In the genomic region with DNA sequence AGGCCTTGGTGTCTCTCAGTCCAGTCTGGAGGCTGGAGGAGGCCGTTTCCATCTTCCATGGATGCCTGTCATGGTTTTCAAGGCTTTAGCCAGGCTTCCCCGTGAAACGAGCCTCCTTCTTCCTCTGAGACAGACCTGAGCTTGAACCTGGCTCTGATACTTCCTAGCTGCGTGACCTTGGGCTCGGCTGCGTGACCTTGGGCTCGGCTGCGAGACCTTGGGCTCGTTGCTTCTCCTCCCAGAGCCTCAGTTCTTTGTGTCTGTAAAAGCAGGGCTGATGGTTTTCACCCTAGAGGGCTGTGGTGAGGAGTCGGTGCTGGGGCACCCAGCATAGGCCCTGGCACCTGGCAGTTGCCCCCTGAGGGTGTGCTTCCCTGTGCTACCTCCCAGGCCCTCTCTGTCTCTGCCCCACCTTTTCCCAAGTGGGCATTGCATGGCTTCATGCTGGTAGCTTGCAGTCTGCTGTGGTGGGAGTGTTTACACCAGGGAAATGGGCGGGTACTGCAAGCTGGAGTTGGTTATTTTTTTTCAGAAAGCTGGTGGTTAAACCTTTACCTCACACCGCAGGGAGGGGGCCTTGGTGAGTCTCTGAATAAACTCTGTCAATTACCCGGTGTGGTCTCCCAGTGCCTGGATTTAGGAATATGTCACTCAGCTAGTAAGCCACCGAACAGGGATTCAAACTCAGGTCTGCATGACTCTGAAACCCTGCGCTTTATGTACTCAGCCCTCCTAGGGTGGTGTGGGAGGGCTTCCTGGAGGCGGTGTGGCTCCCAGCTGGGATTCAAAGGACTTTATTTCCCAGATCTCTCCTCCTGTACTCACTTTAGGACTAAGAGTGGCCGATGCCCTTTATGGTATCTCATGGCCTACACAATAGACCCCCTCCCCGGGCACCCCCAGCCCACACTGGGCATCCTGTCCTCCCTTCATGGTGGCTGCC, we compare ENCODE assay signal across 27 cellular contexts.
DNase-seq lines count a peak whose midpoint lies in the region; ATAC-seq, FAIRE-seq and TF ChIP-seq lines count a peak whose summit lies in the region.
"Had no signal": no experiment of that assay in that cellular context is flagged by ENCODE, and none has a peak within 500 bp of the region (broad histone marks: within the 10 kb centered on the region; RNA-seq: fewer than 3 reads in every experiment).

No MANE protein-coding gene starts in this region.

- TF ChIP-seq CTCF in A549 (IDR thresholded peaks at IDR 0.05) = no peak
- no peak for TF ChIP-seq CTCF in WTC11 (IDR thresholded peaks at IDR 0.05)
- TF ChIP-seq CTCF in mesothelial cell of epicardium (IDR thresholded peaks at IDR 0.05; ENCODE audit: unreplicated experiment) = no peak

- POLR2A ChIA-PET in A549 (lab: Yijun Ruan, JAX) (interaction anchor here (0.5 kb wide), 1 partner anchor 40 kb away, joined by 4 read pairs; no protein-coding TSS in a partner anchor), WTC11 (lab: Charles Lee) (no interaction called here)

- 69% methylated on average over 16 of the region's 18 CpGs for WGBS in A549 (ENCODE audit: missing lambda C conversion rate)

- H3K4me1 Mint-ChIP-seq in WTC11 (peaks cover 54% of the 10 kb centered on the region), mesothelial cell of epicardium (peaks cover 22% of the 10 kb centered on the region)
- H3K4me1 Mint-ChIP-seq: activated CD4-positive, alpha-beta memory T cell treated with anti-CD3 and anti-CD28 coated beads, Interleukin-2, amount 10 ng/mL, durations not matched to agents 7 days and 5 days had no signal

- H3K4me3 ChIP-seq in A549 = no peak overlapping the region
- H3K4me3 ChIP-seq in Jurkat, Clone E6-1 (ENCODE audit: low read length) = no peak overlapping the region
- H3K4me3 ChIP-seq: gastrocnemius medialis, lower lobe of right lung, transverse colon had no signal

- no peak overlapping the region for H3K4me2 ChIP-seq in A549

- H3K4me1 ChIP-seq in A549 = no peaks in the 10 kb centered on the region

- no peak overlapping the region for H3K4me3 Mint-ChIP-seq in WTC11
- H3K4me3 Mint-ChIP-seq in mesothelial cell of epicardium = no peak overlapping the region
- H3K4me3 Mint-ChIP-seq: activated CD4-positive, alpha-beta memory T cell treated with anti-CD3 and anti-CD28 coated beads, Interleukin-2, amount 10 ng/mL, durations not matched to agents 7 days and 5 days; activated naive CD4-positive, alpha-beta T cell treated with anti-CD3 and anti-CD28 coated beads, Interleukin-2, amount 50 U/mL, for 24 hours; IgD-negative memory B cell; naive thymus-derived CD8-positive, alpha-beta T cell; stimulated activated memory B cell treated with anti-CD40 and anti-IgM and Interleukin-4, amounts not matched to agents 10 μg/mL and 1 μg/mL and 100 μg/mL, for 72 hours had no signal

- no peak overlapping the region for H3K27ac ChIP-seq in A549
- H3K27ac ChIP-seq: gastrocnemius medialis, lower lobe of right lung, transverse colon had no signal

- TF ChIP-seq POLR2A in A549 (IDR thresholded peaks at IDR 0.05; ENCODE audit: low read length) = no peak

- no peaks in the 10 kb centered on the region for H3K9me3 ChIP-seq in A549
- H3K9me3 ChIP-seq: BE2C, gastrocnemius medialis, lower lobe of right lung, transverse colon had no signal

- H3K27me3 Mint-ChIP-seq in WTC11 (ENCODE audit: low read depth) = no peaks in the 10 kb centered on the region
- H3K27me3 Mint-ChIP-seq in mesothelial cell of epicardium (ENCODE audit: low read depth) = no peaks in the 10 kb centered on the region

- H3K36me3 Mint-ChIP-seq in WTC11 (no peaks in the 10 kb centered on the region), mesothelial cell of epicardium (peaks cover 1% of the 10 kb centered on the region)
- H3K36me3 Mint-ChIP-seq: activated naive CD4-positive, alpha-beta T cell treated with anti-CD3 and anti-CD28 coated beads, Interleukin-2, amount 50 U/mL, for 24 hours; naive thymus-derived CD8-positive, alpha-beta T cell; stimulated activated memory B cell treated with anti-CD40 and anti-IgM and Interleukin-4, amounts not matched to agents 10 μg/mL and 1 μg/mL and 100 μg/mL, for 72 hours had no signal

- H3K9me3 Mint-ChIP-seq in WTC11 (no peaks in the 10 kb centered on the region), mesothelial cell of epicardium (no peaks in the 10 kb centered on the region)
- H3K9me3 Mint-ChIP-seq: activated CD4-positive, alpha-beta memory T cell treated with anti-CD3 and anti-CD28 coated beads, Interleukin-2, amount 10 ng/mL, durations not matched to agents 7 days and 5 days; activated naive CD4-positive, alpha-beta T cell treated with anti-CD3 and anti-CD28 coated beads, Interleukin-2, amount 50 U/mL, for 24 hours; IgD-negative memory B cell; naive thymus-derived CD8-positive, alpha-beta T cell; stimulated activated memory B cell treated with anti-CD40 and anti-IgM and Interleukin-4, amounts not matched to agents 10 μg/mL and 1 μg/mL and 100 μg/mL, for 72 hours had no signal

- no peak for TF ChIP-seq RAD21 in A549 (conservative IDR thresholded peaks at IDR 0.05 in 1 of 2, IDR thresholded peaks at IDR 0.05 in 1 of 2)

- FAIRE-seq in A549 (lab: Jason Lieb, UNC) (no peak), GM19239 (lab: Jason Lieb, UNC) (no peak)
- FAIRE-seq: endothelial cell of umbilical vein had no signal

- no peak for TF ChIP-seq EP300 in A549 (IDR thresholded peaks at IDR 0.05)

- ATAC-seq in A549 (no peak; a peak in 1 of 6 replicates), WTC11 (peak; percentile 5; the same call in 1 of the 2 replicates)
- ATAC-seq: gastrocnemius medialis; lower lobe of right lung; naive thymus-derived CD8-positive, alpha-beta T cell; PC-3; stimulated activated memory B cell treated with anti-CD40 and anti-IgM and Interleukin-4, amounts not matched to agents 10 μg/mL and 1 μg/mL and 100 μg/mL, for 72 hours had no signal

- DNase-seq in A549 (ENCODE audit: low read depth in 1 of 2, low spot score in 1 of 2) (no peak), ELF-1 (ENCODE audit: low read depth, low spot score) (peak; percentile 53), WTC11 (ENCODE audit: low spot score) (no peak), NCI-H2081 treated with DMSO at 0.1 percent for 48 hours (lab: John Stamatoyannopoulos, UW) (no peak), GM19239 (ENCODE audit: insufficient read length, low spot score) (no peak), mesothelial cell of epicardium (ENCODE audit: low spot score in 2 of 2, unreplicated experiment in 2 of 2) (no peak), DMS79 (lab: John Stamatoyannopoulos, UW) (no peak)
- peak; percentile 41 for DNase-seq in Jurkat, Clone E6-1 (ENCODE audit: low read depth, low spot score)
- DNase-seq: activated CD4-positive, alpha-beta memory T cell treated with anti-CD3 and anti-CD28 coated beads, Interleukin-2, amount 10 ng/mL, durations not matched to agents 7 days and 5 days; activated T-cell treated with anti-CD3 and anti-CD28 coated beads for 4 hours; BE2C; gastrocnemius medialis; GOT3; lower lobe of right lung; naive thymus-derived CD8-positive, alpha-beta T cell; NCI-H1105; NCI-H187; NCI-H524 treated with DMSO at 0.1 percent for 48 hours; NK-92 treated with Interleukin-12 subunit alpha and Interleukin-12 subunit beta, amount 100 ng/mL, for 24 hours; PC-3; Right ventricle myocardium superior; stimulated activated CD4-positive, alpha-beta T cell treated with anti-CD3 and anti-CD28 coated beads, Interleukin-15, amount 100 ng/mL, for 24 hours; transverse colon had no signal

- CTCF ChIA-PET in A549 (lab: Yijun Ruan, JAX) (interaction anchor here (0.8 to 13.2 kb wide), 9 partner anchors 9 to 131 kb away, joined by 3 to 155 read pairs (median 3); no protein-coding TSS in a partner anchor), WTC11 (lab: Charles Lee) (interaction anchor here (0.6 to 4.9 kb wide), 17 partner anchors 12 to 352 kb away, joined by 3 to 37 read pairs (median 3); no protein-coding TSS in a partner anchor)

- H3K27ac Mint-ChIP-seq in WTC11 (no peak overlapping the region), mesothelial cell of epicardium (no peak overlapping the region)
- H3K27ac Mint-ChIP-seq: activated CD4-positive, alpha-beta memory T cell treated with anti-CD3 and anti-CD28 coated beads, Interleukin-2, amount 10 ng/mL, durations not matched to agents 7 days and 5 days; activated naive CD4-positive, alpha-beta T cell treated with anti-CD3 and anti-CD28 coated beads, Interleukin-2, amount 50 U/mL, for 24 hours; IgD-negative memory B cell; stimulated activated memory B cell treated with anti-CD40 and anti-IgM and Interleukin-4, amounts not matched to agents 10 μg/mL and 1 μg/mL and 100 μg/mL, for 72 hours had no signal

TF ChIP-seq in A549, 52 proteins besides CTCF, POLR2A, EP300 and RAD21:
- TF ChIP-seq ZFP36 (IDR thresholded peaks at IDR 0.05; ENCODE audit: borderline replicate concordance, partially characterized antibody) (peak; percentile 86), SREBF2 (IDR thresholded peaks at IDR 0.05) (no peak)
TF ChIP-seq in A549: peak in this region for 1.

TF ChIP-seq in WTC11, 78 proteins besides CTCF, POLR2A, EP300 and RAD21 (continues in another document):
- TF ChIP-seq HMGA2 (CRISPR knock-in tag; IDR thresholded peaks at IDR 0.05) = no peak
- no peak for TF ChIP-seq NFYB (CRISPR knock-in tag; conservative IDR thresholded peaks at IDR 0.05; ENCODE audit: low read depth)
- TF ChIP-seq, protein P1, sequence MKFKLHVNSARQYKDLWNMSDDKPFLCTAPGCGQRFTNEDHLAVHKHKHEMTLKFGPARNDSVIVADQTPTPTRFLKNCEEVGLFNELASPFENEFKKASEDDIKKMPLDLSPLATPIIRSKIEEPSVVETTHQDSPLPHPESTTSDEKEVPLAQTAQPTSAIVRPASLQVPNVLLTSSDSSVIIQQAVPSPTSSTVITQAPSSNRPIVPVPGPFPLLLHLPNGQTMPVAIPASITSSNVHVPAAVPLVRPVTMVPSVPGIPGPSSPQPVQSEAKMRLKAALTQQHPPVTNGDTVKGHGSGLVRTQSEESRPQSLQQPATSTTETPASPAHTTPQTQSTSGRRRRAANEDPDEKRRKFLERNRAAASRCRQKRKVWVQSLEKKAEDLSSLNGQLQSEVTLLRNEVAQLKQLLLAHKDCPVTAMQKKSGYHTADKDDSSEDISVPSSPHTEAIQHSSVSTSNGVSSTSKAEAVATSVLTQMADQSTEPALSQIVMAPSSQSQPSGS (CRISPR knock-in tag; IDR thresholded peaks at IDR 0.05; ENCODE audit: borderline replicate concordance, low read depth) = no peak
- TF ChIP-seq JUN (CRISPR knock-in tag; IDR thresholded peaks at IDR 0.05) = no peak
- no peak for TF ChIP-seq MXD4 (CRISPR knock-in tag; IDR thresholded peaks at IDR 0.05; ENCODE audit: borderline replicate concordance)
- TF ChIP-seq, protein P2, sequence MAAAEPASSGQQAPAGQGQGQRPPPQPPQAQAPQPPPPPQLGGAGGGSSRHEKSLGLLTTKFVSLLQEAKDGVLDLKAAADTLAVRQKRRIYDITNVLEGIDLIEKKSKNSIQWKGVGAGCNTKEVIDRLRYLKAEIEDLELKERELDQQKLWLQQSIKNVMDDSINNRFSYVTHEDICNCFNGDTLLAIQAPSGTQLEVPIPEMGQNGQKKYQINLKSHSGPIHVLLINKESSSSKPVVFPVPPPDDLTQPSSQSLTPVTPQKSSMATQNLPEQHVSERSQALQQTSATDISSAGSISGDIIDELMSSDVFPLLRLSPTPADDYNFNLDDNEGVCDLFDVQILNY (CRISPR knock-in tag; IDR thresholded peaks at IDR 0.05) = no peak
- TF ChIP-seq ELF4 (CRISPR knock-in tag; IDR thresholded peaks at IDR 0.05; ENCODE audit: low read depth) = no peak

Comparison
In these comparisons a context has a peak if more than half of its experiments do, and no peak if none do; other contexts are left out.
1. DNase-seq: peak in ELF-1 (single experiment) and Jurkat, Clone E6-1 (single experiment); none in A549 (0 of 2), WTC11 (single experiment), NCI-H2081 treated with DMSO at 0.1 percent for 48 hours (single experiment), GM19239 (single experiment), mesothelial cell of epicardium (0 of 2) and DMS79 (single experiment).